In genomic region chr7:2092279-2092678, GRCh38 we compare ENCODE assay signal across 24 cellular contexts.
"Had no signal": no experiment of that assay in that cellular context is flagged by ENCODE, and none has a peak within 500 bp of the region (broad histone marks: within the 10 kb centered on the region; RNA-seq: fewer than 3 reads in every experiment).

No MANE protein-coding gene starts in this region.

- H3K36me3 Mint-ChIP-seq: natural killer cell had no signal

- H3K4me1 ChIP-seq: body of pancreas, left lung, prostate gland, testis had no signal

- H3K36me3 ChIP-seq: cardiac muscle cell, neutrophil, ovary, prostate gland had no signal

- ATAC-seq: activated CD8-positive, alpha-beta T cell treated with anti-CD3 and anti-CD28 coated beads, Interleukin-2, amount 10 ng/mL, durations not matched to agents 7 days and 5 days; activated naive CD8-positive, alpha-beta T cell treated with anti-CD3 and anti-CD28 coated beads, Interleukin-2, amount 50 U/mL, for 24 hours; body of pancreas; left lung; natural killer cell had no signal

- H3K9me3 Mint-ChIP-seq: activated naive CD8-positive, alpha-beta T cell treated with anti-CD3 and anti-CD28 coated beads, Interleukin-2, amount 50 U/mL, for 24 hours; activated T-helper 1 cell treated with anti-CD3 and anti-CD28 coated beads, Interleukin-12 subunit alpha, Interleukin-12 subunit beta, Interleukin-2, Interleukin-4 antibody, amounts not matched to agents 30 ng/mL and 10 ng/mL and 1 ng/mL, durations not matched to agents 14 hours and 24 hours and 36 hours; immature natural killer cell; natural killer cell had no signal

- H3K27ac Mint-ChIP-seq: activated CD8-positive, alpha-beta T cell treated with anti-CD3 and anti-CD28 coated beads, Interleukin-2, amount 10 ng/mL, durations not matched to agents 7 days and 5 days; activated naive CD8-positive, alpha-beta T cell treated with anti-CD3 and anti-CD28 coated beads, Interleukin-2, amount 50 U/mL, for 24 hours; activated T-helper 1 cell treated with anti-CD3 and anti-CD28 coated beads, Interleukin-12 subunit alpha, Interleukin-12 subunit beta, Interleukin-2, Interleukin-4 antibody, amounts not matched to agents 30 ng/mL and 10 ng/mL and 1 ng/mL, durations not matched to agents 14 hours and 24 hours and 36 hours; immature natural killer cell; natural killer cell; type B pancreatic cell had no signal

- H3K9me3 ChIP-seq: body of pancreas, left lung, neutrophil, ovary, prostate gland, testis had no signal

- H3K27me3 Mint-ChIP-seq: activated naive CD8-positive, alpha-beta T cell treated with anti-CD3 and anti-CD28 coated beads, Interleukin-2, amount 50 U/mL, for 24 hours; type B pancreatic cell had no signal

- H3K4me3 ChIP-seq: body of pancreas, cardiac muscle cell, left lung, ovary, prostate gland, testis had no signal

- DNase-seq: activated CD4-positive, alpha-beta T cell treated with anti-CD3 and anti-CD28 coated beads for 1 hour; activated CD4-positive, alpha-beta T cell treated with anti-CD3 and anti-CD28 coated beads, Interleukin-2, amount 50 U/mL, for 1 hour; activated CD8-positive, alpha-beta T cell treated with anti-CD3 and anti-CD28 coated beads, Interleukin-2, amount 10 ng/mL, durations not matched to agents 7 days and 5 days; activated gamma-delta T cell; activated naive CD4-positive, alpha-beta T cell treated with anti-CD3 and anti-CD28 coated beads, Interleukin-2, amount 50 U/mL, for 16 hours; activated naive CD8-positive, alpha-beta T cell treated with anti-CD3 and anti-CD28 coated beads, Interleukin-2, amount 50 U/mL, for 24 hours; body of pancreas; cortex of kidney; immature natural killer cell; kidney glomerular epithelial cell; left lung; mammary epithelial cell; midbrain; natural killer cell; ovary; stimulated activated CD4-positive, alpha-beta T cell treated with anti-CD3 and anti-CD28 coated beads, Interleukin-2, amount 100 ng/mL, for 48 hours; stimulated activated CD8-positive, alpha-beta memory T cell treated with anti-CD3 and anti-CD28 coated beads, Interleukin-4, amount 100 ng/mL, for 48 hours; stimulated activated naive CD4-positive, alpha-beta T cell; testis had no signal

- H3K27ac ChIP-seq: body of pancreas, cardiac muscle cell, left lung, neutrophil, ovary, prostate gland, testis had no signal

- H3K4me3 Mint-ChIP-seq: activated CD8-positive, alpha-beta T cell treated with anti-CD3 and anti-CD28 coated beads, Interleukin-2, amount 10 ng/mL, durations not matched to agents 7 days and 5 days; activated naive CD8-positive, alpha-beta T cell treated with anti-CD3 and anti-CD28 coated beads, Interleukin-2, amount 50 U/mL, for 24 hours; activated T-helper 1 cell treated with anti-CD3 and anti-CD28 coated beads, Interleukin-12 subunit alpha, Interleukin-12 subunit beta, Interleukin-2, Interleukin-4 antibody, amounts not matched to agents 30 ng/mL and 10 ng/mL and 1 ng/mL, durations not matched to agents 14 hours and 24 hours and 36 hours; immature natural killer cell; natural killer cell; type B pancreatic cell had no signal
